ENCODE assay signal across 1 cellular context in genomic region chr13:44140146-44140545, GRCh38.
A peak's percentile ranks its signal among the peaks of the same experiment; 100 is the strongest.
TF ChIP-seq lines count a peak whose summit lies in the region.

No MANE protein-coding gene starts in this region.

TF ChIP-seq in HEK293, 187 proteins besides CTCF, POLR2A, EP300 and RAD21 (continued from another document):
- TF ChIP-seq TSHZ1 (tag by site-specific recombination; IDR thresholded peaks at IDR 0.05; ENCODE audit: borderline replicate concordance) (no peak), GLIS1 (tag by site-specific recombination; IDR thresholded peaks at IDR 0.05) (peak; percentile 37; the same call in 1 of the 2 replicates), ZNF621 (tag by site-specific recombination; IDR thresholded peaks at IDR 0.05) (no peak), ZNF670 (tag by site-specific recombination; IDR thresholded peaks at IDR 0.05; ENCODE audit: low read depth) (no peak), ZNF174 (tag by site-specific recombination; IDR thresholded peaks at IDR 0.05) (no peak), ZNF239 (tag by site-specific recombination; IDR thresholded peaks at IDR 0.05) (no peak), PRDM4 (tag by site-specific recombination; IDR thresholded peaks at IDR 0.05) (no peak), ZNF677 (tag by site-specific recombination; IDR thresholded peaks at IDR 0.05) (no peak), ZBTB7A (tag by site-specific recombination; IDR thresholded peaks at IDR 0.05; ENCODE audit: low read depth) (no peak), ZNF777 (tag by site-specific recombination; IDR thresholded peaks at IDR 0.05; ENCODE audit: borderline replicate concordance) (no peak), ZNF335 (tag by site-specific recombination; conservative IDR thresholded peaks at IDR 0.05) (peak; percentile 52), ZBTB48 (tag by site-specific recombination; IDR thresholded peaks at IDR 0.05) (no peak), ZNF510 (tag by site-specific recombination; IDR thresholded peaks at IDR 0.05; ENCODE audit: insufficient replicate concordance) (no peak), ZFHX2 (tag by site-specific recombination; conservative IDR thresholded peaks at IDR 0.05) (no peak), ZNF555 (tag by site-specific recombination; conservative IDR thresholded peaks at IDR 0.05) (no peak), ZNF76 (tag by site-specific recombination; IDR thresholded peaks at IDR 0.05; ENCODE audit: borderline replicate concordance, low read depth) (no peak), ZIC2 (tag by site-specific recombination; IDR thresholded peaks at IDR 0.05) (peak; percentile 87), ZBTB17 (tag by site-specific recombination; IDR thresholded peaks at IDR 0.05) (peak; percentile 16; the same call in 1 of the 2 replicates), KLF17 (tag by site-specific recombination; IDR thresholded peaks at IDR 0.05) (no peak), ZNF558 (tag by site-specific recombination; IDR thresholded peaks at IDR 0.05) (no peak), ZNF629 (tag by site-specific recombination; IDR thresholded peaks at IDR 0.05) (no peak), IKZF3 (tag by site-specific recombination; IDR thresholded peaks at IDR 0.05) (peak; percentile 53; the same call in 1 of the 2 replicates), ZNF426 (tag by site-specific recombination; IDR thresholded peaks at IDR 0.05) (no peak), REST (tag by site-specific recombination; IDR thresholded peaks at IDR 0.05) (no peak), ZNF473 (tag by site-specific recombination; IDR thresholded peaks at IDR 0.05) (no peak), ZNF2 (tag by site-specific recombination; IDR thresholded peaks at IDR 0.05) (no peak), ZSCAN5A (tag by site-specific recombination; IDR thresholded peaks at IDR 0.05) (no peak), ZNF133 (tag by site-specific recombination; IDR thresholded peaks at IDR 0.05) (no peak)
- TF ChIP-seq, protein P1, sequence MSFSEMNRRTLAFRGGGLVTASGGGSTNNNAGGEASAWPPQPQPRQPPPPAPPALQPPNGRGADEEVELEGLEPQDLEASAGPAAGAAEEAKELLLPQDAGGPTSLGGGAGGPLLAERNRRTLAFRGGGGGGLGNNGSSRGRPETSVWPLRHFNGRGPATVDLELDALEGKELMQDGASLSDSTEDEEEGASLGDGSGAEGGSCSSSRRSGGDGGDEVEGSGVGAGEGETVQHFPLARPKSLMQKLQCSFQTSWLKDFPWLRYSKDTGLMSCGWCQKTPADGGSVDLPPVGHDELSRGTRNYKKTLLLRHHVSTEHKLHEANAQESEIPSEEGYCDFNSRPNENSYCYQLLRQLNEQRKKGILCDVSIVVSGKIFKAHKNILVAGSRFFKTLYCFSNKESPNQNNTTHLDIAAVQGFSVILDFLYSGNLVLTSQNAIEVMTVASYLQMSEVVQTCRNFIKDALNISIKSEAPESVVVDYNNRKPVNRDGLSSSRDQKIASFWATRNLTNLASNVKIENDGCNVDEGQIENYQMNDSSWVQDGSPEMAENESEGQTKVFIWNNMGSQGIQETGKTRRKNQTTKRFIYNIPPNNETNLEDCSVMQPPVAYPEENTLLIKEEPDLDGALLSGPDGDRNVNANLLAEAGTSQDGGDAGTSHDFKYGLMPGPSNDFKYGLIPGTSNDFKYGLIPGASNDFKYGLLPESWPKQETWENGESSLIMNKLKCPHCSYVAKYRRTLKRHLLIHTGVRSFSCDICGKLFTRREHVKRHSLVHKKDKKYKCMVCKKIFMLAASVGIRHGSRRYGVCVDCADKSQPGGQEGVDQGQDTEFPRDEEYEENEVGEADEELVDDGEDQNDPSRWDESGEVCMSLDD (tag by site-specific recombination; IDR thresholded peaks at IDR 0.05) = no peak
